Comparison of ENCODE assay signal across 18 cellular contexts in genomic region chr9:69034071-69034470, GRCh38. TPM values are rescaled to one million over a fixed set of nuclear protein-coding genes. Genes with fewer than 3 reads are reported as not detected.
DNase-seq lines count a peak whose midpoint lies in the region; ATAC-seq, FAIRE-seq and TF ChIP-seq lines count a peak whose summit lies in the region.
"Had no signal": no experiment of that assay in that cellular context is flagged by ENCODE, and none has a peak within 500 bp of the region (broad histone marks: within the 10 kb centered on the region; RNA-seq: fewer than 3 reads in every experiment).

No MANE protein-coding gene starts in this region.

- H2AFZ ChIP-seq in astrocyte (ENCODE audit: low read depth, low read length) = no peak overlapping the region

- no peaks in the 10 kb centered on the region for H3K9me3 ChIP-seq in astrocyte (ENCODE audit: insufficient read depth, low read depth, low read length)
- H3K9me3 ChIP-seq: SK-N-SH had no signal

- H3K27me3 ChIP-seq in astrocyte (ENCODE audit: insufficient read depth, low read length) = no peaks in the 10 kb centered on the region
- H3K27me3 ChIP-seq: Peyer's patch had no signal

- no peak overlapping the region for H3K4me2 ChIP-seq in astrocyte (ENCODE audit: low read length)
- H3K4me2 ChIP-seq: SK-N-SH had no signal

- H3K4me3 Mint-ChIP-seq in astrocyte (ENCODE audit: unreplicated experiment) (peak overlapping the region; percentile 45), nephron (peak overlapping the region; percentile 70 to 75 (median 74))

- H3K4me1 Mint-ChIP-seq in astrocyte (ENCODE audit: low read depth, unreplicated experiment) (peaks cover 11% of the 10 kb centered on the region), nephron (peaks cover 10% of the 10 kb centered on the region)

- peaks cover 23% of the 10 kb centered on the region for H3K79me2 ChIP-seq in astrocyte (ENCODE audit: insufficient read depth, low read length)

- TF ChIP-seq CTCF in astrocyte (IDR thresholded peaks at IDR 0.05; ENCODE audit: insufficient read depth, low read depth, low read length) = no peak
- TF ChIP-seq CTCF in nephron (IDR thresholded peaks at IDR 0.05; ENCODE audit: unreplicated experiment in 3 of 3) = no peak

- H3K4me1 ChIP-seq in astrocyte (ENCODE audit: insufficient read depth, low read length) = peaks cover 6% of the 10 kb centered on the region

- no peaks in the 10 kb centered on the region for H3K27me3 Mint-ChIP-seq in astrocyte (ENCODE audit: low read depth, unreplicated experiment)
- H3K27me3 Mint-ChIP-seq in nephron (ENCODE audit: low read depth) = peaks cover 4% of the 10 kb centered on the region

- H3K4me3 ChIP-seq in astrocyte (ENCODE audit: insufficient read depth, low read depth, low read length) = no peak overlapping the region
- H3K4me3 ChIP-seq: K562, Peyer's patch had no signal

- H3K27ac ChIP-seq in astrocyte (ENCODE audit: low read depth, low read length) = no peak overlapping the region
- H3K27ac ChIP-seq: Peyer's patch had no signal

- H3K9me3 Mint-ChIP-seq in astrocyte (ENCODE audit: unreplicated experiment) = peaks cover 5% of the 10 kb centered on the region
- H3K9me3 Mint-ChIP-seq in nephron = peaks cover 5% of the 10 kb centered on the region

- H3K9ac ChIP-seq in astrocyte (ENCODE audit: low read length) = no peak overlapping the region
- H3K9ac ChIP-seq: SK-N-SH had no signal

- ATAC-seq in HG03439 (IDR thresholded peaks at IDR 0.05; ENCODE audit: unreplicated experiment) = no peak
- ATAC-seq in left cardiac atrium = no peak
- ATAC-seq: K562 had no signal

- H3K27ac Mint-ChIP-seq in astrocyte (ENCODE audit: unreplicated experiment) = no peak overlapping the region
- no peak overlapping the region for H3K27ac Mint-ChIP-seq in nephron

- H4K20me1 ChIP-seq in astrocyte (ENCODE audit: insufficient read depth, low read length) = no peaks in the 10 kb centered on the region

- FAIRE-seq in astrocyte (lab: Jason Lieb, UNC) = no peak
- FAIRE-seq: H1, HTR-8/SVneo, K562 had no signal

- no peaks in the 10 kb centered on the region for H3K36me3 Mint-ChIP-seq in astrocyte (ENCODE audit: low read depth, unreplicated experiment)
- no peaks in the 10 kb centered on the region for H3K36me3 Mint-ChIP-seq in nephron (ENCODE audit: low read depth)

- peak; percentile 23 for DNase-seq in NCI-H748 (lab: John Stamatoyannopoulos, UW; ENCODE audit: unreplicated experiment)
- DNase-seq in NCI-H748 treated with DMSO at 0.1 percent for 48 hours (lab: John Stamatoyannopoulos, UW) = no peak
- DNase-seq in DMS53 (lab: John Stamatoyannopoulos, UW) = peak; percentile 63
- DNase-seq in astrocyte (ENCODE audit: low read depth) = no peak
- DNase-seq in NCI-H146 treated with DMSO at 0.1 percent for 48 hours (lab: John Stamatoyannopoulos, UW; ENCODE audit: unreplicated experiment) = no peak
- DNase-seq in left cardiac atrium = no peak
- DNase-seq: NCI-H1694 treated with DMSO at 0.1 percent for 48 hours, NCI-H774, Peyer's patch, Right ventricle myocardium superior, SK-N-SH had no signal

- intact Hi-C loops in left cardiac atrium (cut with DNase I) = no loop called here

- no peaks in the 10 kb centered on the region for H3K36me3 ChIP-seq in astrocyte (ENCODE audit: insufficient read depth, low read length)
- H3K36me3 ChIP-seq: Peyer's patch had no signal

RNA-seq across cellular contexts. Expression of gene FXN, which starts 1.5 kb away (rescaled TPM):
- total RNA-seq in astrocyte (18.8 and 22.7 TPM in 2 replicates), left cardiac atrium (10 to 100 TPM; 27.7 to 29.8 TPM)

RNA-seq across cellular contexts. Expression of gene PRKACG, which starts 20.2 kb away (rescaled TPM):
- total RNA-seq in astrocyte (not detected in 2 replicates), left cardiac atrium (not detected)
- total RNA-seq: A673, Daoy, H1, K562, Peyer's patch, Right ventricle myocardium superior had no signal

Comparison
In these comparisons a context has a peak if more than half of its experiments do, and no peak if none do; other contexts are left out.
1. DNase-seq: peak in NCI-H748 (single experiment) and DMS53 (single experiment); none in NCI-H748 treated with DMSO at 0.1 percent for 48 hours (single experiment), astrocyte (single experiment), NCI-H146 treated with DMSO at 0.1 percent for 48 hours (single experiment) and left cardiac atrium (single experiment).